In the genomic region with DNA sequence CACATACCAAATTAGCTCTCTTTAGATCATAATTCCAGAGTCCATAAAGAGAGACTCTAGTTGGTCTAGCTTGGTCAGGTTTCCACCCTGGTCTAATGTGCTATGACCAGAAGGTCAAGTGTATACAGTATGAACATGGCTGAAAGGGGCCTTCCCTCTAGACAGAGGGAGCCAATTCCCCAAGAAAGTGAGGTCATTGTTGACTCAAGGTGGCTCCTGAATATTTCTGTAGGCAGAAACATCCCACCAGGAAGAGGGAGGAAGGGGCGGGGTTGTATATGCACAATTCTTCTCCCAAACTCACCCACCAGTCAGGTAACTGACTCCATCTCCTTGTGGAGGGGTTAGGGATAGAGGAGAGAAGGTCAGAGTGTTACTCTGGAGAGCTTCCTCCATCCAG, we compare ENCODE assay signal across 24 cellular contexts.
DNase-seq lines count a peak whose midpoint lies in the region; ATAC-seq, FAIRE-seq and TF ChIP-seq lines count a peak whose summit lies in the region.
"Had no signal": no experiment of that assay in that cellular context is flagged by ENCODE, and none has a peak within 500 bp of the region (broad histone marks: within the 10 kb centered on the region; RNA-seq: fewer than 3 reads in every experiment).

No MANE protein-coding gene starts in this region.

- FAIRE-seq in astrocyte (lab: Jason Lieb, UNC) (no peak), urothelium cell line (lab: Jason Lieb, UNC) (peak; percentile 86)
- FAIRE-seq: D721Med, GM12891, GM19239, RCC 7860 had no signal

- DNase-seq in astrocyte (ENCODE audit: low read depth): no peak
- no peak for DNase-seq in left lung
- DNase-seq in urothelium cell line (ENCODE audit: low spot score): no peak
- no peak for DNase-seq in NCI-H748 (lab: John Stamatoyannopoulos, UW; ENCODE audit: unreplicated experiment)
- DNase-seq in superior temporal gyrus (ENCODE audit: extremely low spot score): no peak
- no peak for DNase-seq in SIG-M5 treated with dmso at 0.1 percent for 504 hours (lab: John Stamatoyannopoulos, UW; ENCODE audit: unreplicated experiment)
- DNase-seq: CD4-positive, CD25-positive, alpha-beta regulatory T cell; DMS79 treated with DMSO at 0.1 percent for 48 hours; GF-D8; MM.1S; NCI-H2029; NCI-H446; NCI-H524 treated with DMSO at 0.1 percent for 48 hours; SIG-M5; SK-N-SH had no signal

- intact Hi-C loops in left lung (cut with DNase I): no loop called here

- H3K27me3 ChIP-seq in astrocyte (ENCODE audit: insufficient read depth, low read length): no peaks in the 10 kb centered on the region
- no peaks in the 10 kb centered on the region for H3K27me3 ChIP-seq in left lung
- H3K27me3 ChIP-seq: BLaER1 had no signal

- H3K9me3 Mint-ChIP-seq in astrocyte (ENCODE audit: unreplicated experiment): peaks cover 5% of the 10 kb centered on the region
- H3K9me3 Mint-ChIP-seq: IgD-negative memory B cell had no signal

- H3K36me3 ChIP-seq in HEK293 (ENCODE audit: control insufficient read depth in 2 of 2, insufficient read depth in 1 of 2, low read length in 2 of 2) (no peaks in the 10 kb centered on the region), astrocyte (ENCODE audit: insufficient read depth, low read length) (no peaks in the 10 kb centered on the region), left lung (no peaks in the 10 kb centered on the region)
- H3K36me3 ChIP-seq: BLaER1 had no signal

- no peak for TF ChIP-seq CTCF in HEK293 (tag by site-specific recombination; IDR thresholded peaks at IDR 0.05)
- TF ChIP-seq CTCF in astrocyte (IDR thresholded peaks at IDR 0.05; ENCODE audit: insufficient read depth, low read depth, low read length): no peak
- no peak for TF ChIP-seq CTCF in left lung (IDR thresholded peaks at IDR 0.05)

- H2AFZ ChIP-seq in astrocyte (ENCODE audit: low read depth, low read length): no peak overlapping the region

- no peaks in the 10 kb centered on the region for H3K4me1 Mint-ChIP-seq in astrocyte (ENCODE audit: low read depth, unreplicated experiment)
- H3K4me1 Mint-ChIP-seq: IgD-negative memory B cell had no signal

- H3K9ac ChIP-seq in astrocyte (ENCODE audit: low read length): no peak overlapping the region
- H3K9ac ChIP-seq: BLaER1, KMS-11, SK-N-SH had no signal

- no peaks in the 10 kb centered on the region for H4K20me1 ChIP-seq in astrocyte (ENCODE audit: insufficient read depth, low read length)
- H4K20me1 ChIP-seq: BLaER1 had no signal

- CTCF ChIA-PET in HEK293 (lab: Yijun Ruan, JAX): interaction anchor here (0.6 kb wide), 1 partner anchor 732 kb away, joined by 3 read pairs; no protein-coding TSS in a partner anchor

- H3K27me3 Mint-ChIP-seq in astrocyte (ENCODE audit: low read depth, unreplicated experiment): peaks cover 2% of the 10 kb centered on the region

- peak overlapping the region; percentile 58 for H3K27ac Mint-ChIP-seq in astrocyte (ENCODE audit: unreplicated experiment)
- H3K27ac Mint-ChIP-seq: CD4-positive, CD25-positive, alpha-beta regulatory T cell; IgD-negative memory B cell had no signal

- no peak overlapping the region for H3K4me2 ChIP-seq in astrocyte (ENCODE audit: low read length)
- H3K4me2 ChIP-seq: BLaER1, KMS-11, SK-N-SH had no signal

- no peaks in the 10 kb centered on the region for H3K36me3 Mint-ChIP-seq in astrocyte (ENCODE audit: low read depth, unreplicated experiment)
- H3K36me3 Mint-ChIP-seq: CD4-positive, CD25-positive, alpha-beta regulatory T cell had no signal

- no peak overlapping the region for H3K4me3 Mint-ChIP-seq in astrocyte (ENCODE audit: unreplicated experiment)
- H3K4me3 Mint-ChIP-seq: IgD-negative memory B cell had no signal

- no peak overlapping the region for H3K4me3 ChIP-seq in HEK293 (ENCODE audit: low read depth, low read length)
- no peak overlapping the region for H3K4me3 ChIP-seq in astrocyte (ENCODE audit: insufficient read depth, low read depth, low read length)
- no peak overlapping the region for H3K4me3 ChIP-seq in left lung
- H3K4me3 ChIP-seq: BLaER1 had no signal

- H3K9me3 ChIP-seq in HEK293 (ENCODE audit: control insufficient read depth, insufficient read depth, low read depth, low read length) (no peaks in the 10 kb centered on the region), astrocyte (ENCODE audit: insufficient read depth, low read depth, low read length) (no peaks in the 10 kb centered on the region), left lung (no peaks in the 10 kb centered on the region)
- H3K9me3 ChIP-seq: BLaER1, SK-N-SH had no signal

- POLR2A ChIA-PET in HEK293 (lab: Yijun Ruan, JAX): no interaction called here

- ATAC-seq in left lung: peak; percentile 55
- ATAC-seq: HCT116 had no signal

- H3K4me1 ChIP-seq in HEK293 (ENCODE audit: control insufficient read depth, insufficient read depth, low read length) (no peaks in the 10 kb centered on the region), astrocyte (ENCODE audit: insufficient read depth, low read length) (no peaks in the 10 kb centered on the region), left lung (no peaks in the 10 kb centered on the region)

- H3K27ac ChIP-seq in HEK293 (ENCODE audit: extremely low read depth, low read depth, low read length) (no peak overlapping the region), astrocyte (ENCODE audit: low read depth, low read length) (no peak overlapping the region), left lung (no peak overlapping the region)
- H3K27ac ChIP-seq: BLaER1, KMS-11 had no signal

- H3K79me2 ChIP-seq in astrocyte (ENCODE audit: insufficient read depth, low read length): no peaks in the 10 kb centered on the region

TF ChIP-seq in HEK293, 187 proteins besides CTCF, POLR2A, EP300 and RAD21:
- no peak for TF ChIP-seq ZNF660 (tag by site-specific recombination; IDR thresholded peaks at IDR 0.05)
- TF ChIP-seq TRIM28 (IDR thresholded peaks at IDR 0.05; ENCODE audit: borderline replicate concordance, low read length): no peak
- TF ChIP-seq, protein P1, sequence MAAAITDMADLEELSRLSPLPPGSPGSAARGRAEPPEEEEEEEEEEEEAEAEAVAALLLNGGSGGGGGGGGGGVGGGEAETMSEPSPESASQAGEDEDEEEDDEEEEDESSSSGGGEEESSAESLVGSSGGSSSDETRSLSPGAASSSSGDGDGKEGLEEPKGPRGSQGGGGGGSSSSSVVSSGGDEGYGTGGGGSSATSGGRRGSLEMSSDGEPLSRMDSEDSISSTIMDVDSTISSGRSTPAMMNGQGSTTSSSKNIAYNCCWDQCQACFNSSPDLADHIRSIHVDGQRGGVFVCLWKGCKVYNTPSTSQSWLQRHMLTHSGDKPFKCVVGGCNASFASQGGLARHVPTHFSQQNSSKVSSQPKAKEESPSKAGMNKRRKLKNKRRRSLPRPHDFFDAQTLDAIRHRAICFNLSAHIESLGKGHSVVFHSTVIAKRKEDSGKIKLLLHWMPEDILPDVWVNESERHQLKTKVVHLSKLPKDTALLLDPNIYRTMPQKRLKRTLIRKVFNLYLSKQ (tag by site-specific recombination; IDR thresholded peaks at IDR 0.05; ENCODE audit: borderline replicate concordance): no peak
- TF ChIP-seq ZFHX2 (tag by site-specific recombination; conservative IDR thresholded peaks at IDR 0.05): peak; percentile 58
- TF ChIP-seq ZBTB1 (tag by site-specific recombination; IDR thresholded peaks at IDR 0.05): no peak
- TF ChIP-seq EGR2 (tag by site-specific recombination; IDR thresholded peaks at IDR 0.05; ENCODE audit: low read depth): peak; percentile 61; the same call in 1 of the 2 replicates
- TF ChIP-seq KLF10 (tag by site-specific recombination; IDR thresholded peaks at IDR 0.05): no peak
TF ChIP-seq in HEK293: peak in this region for 2.
